ENCODE assay signal across 10 cellular contexts in genomic region chr2:240920783-240921231, GRCh38. TPM values are rescaled to one million over a fixed set of nuclear protein-coding genes. Genes with fewer than 3 reads are reported as not detected.
DNase-seq lines count a peak whose midpoint lies in the region; ATAC-seq and TF ChIP-seq lines count a peak whose summit lies in the region.
"Had no signal": no experiment of that assay in that cellular context is flagged by ENCODE, and none has a peak within 500 bp of the region (broad histone marks: within the 10 kb centered on the region; RNA-seq: fewer than 3 reads in every experiment).

No MANE protein-coding gene starts in this region.

- H3K36me3 ChIP-seq in PC-3 (ENCODE audit: low read depth, low read length): no peaks in the 10 kb centered on the region

- CTCF ChIA-PET in AG04450 (lab: Charles Lee): no interaction called here
- CTCF ChIA-PET in PC-3 (lab: Charles Lee): no interaction called here

- intact Hi-C loops in PC-3 (cut with micrococcal nuclease): no loop called here
- intact Hi-C loops in posterior cingulate gyrus (cut with DNase I): no loop called here
- intact Hi-C loops in activated T-helper 1 cell treated with anti-CD3 and anti-CD28 coated beads, Interleukin-12 subunit alpha, Interleukin-12 subunit beta, Interleukin-2, Interleukin-4 antibody, amounts not matched to agents 30 ng/mL and 10 ng/mL and 1 ng/mL, durations not matched to agents 14 hours and 24 hours and 36 hours (cut with micrococcal nuclease): no loop called here

- no TSS peak for BruUV-seq in PC-3 (replicated peaks; lab: Mats Ljungman, UMichigan)

- POLR2A ChIA-PET in AG04450 (lab: Yijun Ruan, JAX): interaction anchor here (1.1 kb wide), 1 partner anchor 72 kb away, joined by 3 read pairs; no protein-coding TSS in a partner anchor
- POLR2A ChIA-PET in PC-3 (lab: Charles Lee; ENCODE audit: unreplicated experiment): no interaction called here

- no peak overlapping the region for H2AFZ ChIP-seq in PC-3 (ENCODE audit: low read length)

- TF ChIP-seq CTCF in AG04450 (IDR thresholded peaks at IDR 0.05; ENCODE audit: low read depth, low read length) (no peak), PC-3 (conservative IDR thresholded peaks at IDR 0.05; ENCODE audit: low read depth, low read length) (no peak)

- no peaks in the 10 kb centered on the region for H3K79me2 ChIP-seq in PC-3 (ENCODE audit: low read length)

- DNase-seq in AG04450 (ENCODE audit: low read depth, low spot score) (no peak), PC-3 (no peak), fibroblast of peridontal ligament (ENCODE audit: extremely low read depth) (peak; percentile 20), posterior cingulate gyrus (peak in 9 of 10 donors; percentile 2 to 79 (median 9)), NCI-H2081 treated with DMSO at 0.1 percent for 48 hours (lab: John Stamatoyannopoulos, UW) (no peak)
- DNase-seq in activated T-helper 1 cell treated with anti-CD3 and anti-CD28 coated beads, Interleukin-12 subunit alpha, Interleukin-12 subunit beta, Interleukin-2, Interleukin-4 antibody, amounts not matched to agents 30 ng/mL and 10 ng/mL and 1 ng/mL, durations not matched to agents 14 hours and 24 hours and 36 hours (ENCODE audit: low spot score): no peak
- DNase-seq in effector memory CD8-positive, alpha-beta T cell: no peak
- no peak for DNase-seq in activated CD4-positive, alpha-beta T cell treated with anti-CD3 and anti-CD28 coated beads for 1 hour
- DNase-seq: effector memory CD4-positive, alpha-beta T cell had no signal

- H3K9me3 Mint-ChIP-seq in activated T-helper 1 cell treated with anti-CD3 and anti-CD28 coated beads, Interleukin-12 subunit alpha, Interleukin-12 subunit beta, Interleukin-2, Interleukin-4 antibody, amounts not matched to agents 30 ng/mL and 10 ng/mL and 1 ng/mL, durations not matched to agents 14 hours and 24 hours and 36 hours: no peaks in the 10 kb centered on the region
- no peaks in the 10 kb centered on the region for H3K9me3 Mint-ChIP-seq in effector memory CD8-positive, alpha-beta T cell

- no peak overlapping the region for H3K27ac Mint-ChIP-seq in activated T-helper 1 cell treated with anti-CD3 and anti-CD28 coated beads, Interleukin-12 subunit alpha, Interleukin-12 subunit beta, Interleukin-2, Interleukin-4 antibody, amounts not matched to agents 30 ng/mL and 10 ng/mL and 1 ng/mL, durations not matched to agents 14 hours and 24 hours and 36 hours
- H3K27ac Mint-ChIP-seq in effector memory CD8-positive, alpha-beta T cell: no peak overlapping the region

- H3K27me3 Mint-ChIP-seq in activated T-helper 1 cell treated with anti-CD3 and anti-CD28 coated beads, Interleukin-12 subunit alpha, Interleukin-12 subunit beta, Interleukin-2, Interleukin-4 antibody, amounts not matched to agents 30 ng/mL and 10 ng/mL and 1 ng/mL, durations not matched to agents 14 hours and 24 hours and 36 hours (ENCODE audit: insufficient read depth): peaks cover 4% of the 10 kb centered on the region
- H3K27me3 Mint-ChIP-seq in effector memory CD8-positive, alpha-beta T cell: peaks cover 8 to 36% of the 10 kb centered on the region in 2 donors

- no peak overlapping the region for H3K4me3 ChIP-seq in AG04450 (ENCODE audit: low read depth, low read length)
- H3K4me3 ChIP-seq in PC-3 (ENCODE audit: low read length): no peak overlapping the region

- H3K27me3 ChIP-seq in AG04450 (ENCODE audit: control insufficient read depth, insufficient read depth, low read length): no peaks in the 10 kb centered on the region
- no peaks in the 10 kb centered on the region for H3K27me3 ChIP-seq in PC-3 (ENCODE audit: low read length)

- H3K4me2 ChIP-seq in PC-3 (ENCODE audit: low read length): peak overlapping the region; percentile 35; the same call in 1 of the 2 replicates

- no peaks in the 10 kb centered on the region for H3F3A ChIP-seq in PC-3 (ENCODE audit: low read length, unreplicated experiment)

- peaks cover 12% of the 10 kb centered on the region for H3K4me1 ChIP-seq in PC-3 (ENCODE audit: insufficient read depth, low read length)

- H3K36me3 Mint-ChIP-seq in activated T-helper 1 cell treated with anti-CD3 and anti-CD28 coated beads, Interleukin-12 subunit alpha, Interleukin-12 subunit beta, Interleukin-2, Interleukin-4 antibody, amounts not matched to agents 30 ng/mL and 10 ng/mL and 1 ng/mL, durations not matched to agents 14 hours and 24 hours and 36 hours (ENCODE audit: low read depth): no peaks in the 10 kb centered on the region
- no peaks in the 10 kb centered on the region for H3K36me3 Mint-ChIP-seq in effector memory CD8-positive, alpha-beta T cell (ENCODE audit: insufficient read depth)

- H3K9ac ChIP-seq in PC-3 (ENCODE audit: low read length): no peak overlapping the region

- H3K4me1 Mint-ChIP-seq in activated T-helper 1 cell treated with anti-CD3 and anti-CD28 coated beads, Interleukin-12 subunit alpha, Interleukin-12 subunit beta, Interleukin-2, Interleukin-4 antibody, amounts not matched to agents 30 ng/mL and 10 ng/mL and 1 ng/mL, durations not matched to agents 14 hours and 24 hours and 36 hours (ENCODE audit: low read depth): no peaks in the 10 kb centered on the region
- H3K4me1 Mint-ChIP-seq in effector memory CD8-positive, alpha-beta T cell (ENCODE audit: low read depth in 2 of 2): no peaks in the 10 kb centered on the region

- H4K20me1 ChIP-seq in PC-3 (ENCODE audit: low read length): no peaks in the 10 kb centered on the region

- H3K4me3 Mint-ChIP-seq in activated T-helper 1 cell treated with anti-CD3 and anti-CD28 coated beads, Interleukin-12 subunit alpha, Interleukin-12 subunit beta, Interleukin-2, Interleukin-4 antibody, amounts not matched to agents 30 ng/mL and 10 ng/mL and 1 ng/mL, durations not matched to agents 14 hours and 24 hours and 36 hours: no peak overlapping the region
- no peak overlapping the region for H3K4me3 Mint-ChIP-seq in effector memory CD8-positive, alpha-beta T cell

- no peaks in the 10 kb centered on the region for H3K9me2 ChIP-seq in PC-3 (replicated peaks; ENCODE audit: low read length)

- no peak for ATAC-seq in PC-3
- ATAC-seq in effector memory CD8-positive, alpha-beta T cell (replicated peaks): no peak

- H3K9me3 ChIP-seq in AG04450 (ENCODE audit: control insufficient read depth, insufficient read depth, low read length): no peaks in the 10 kb centered on the region; the same call in 1 of the 2 replicates
- H3K9me3 ChIP-seq in PC-3 (ENCODE audit: low read length): no peaks in the 10 kb centered on the region

- peak overlapping the region; percentile 99 for H3K27ac ChIP-seq in AG04450 (ENCODE audit: low read depth, low read length)
- no peak overlapping the region for H3K27ac ChIP-seq in PC-3 (ENCODE audit: low read length)

RNA-seq across cellular contexts. Expression of gene CROCC2, which starts 14.7 kb away (rescaled TPM):
- polyA plus RNA-seq in AG04450 (2011; rRNA removed): not detected in 2 replicates
- polyA minus RNA-seq in AG04450 (2011; rRNA and poly(A)+ RNA removed): not detected in 2 replicates
- not detected in 2 replicates for total RNA-seq in PC-3 (2014; rRNA removed)
- total RNA-seq in activated T-helper 1 cell treated with anti-CD3 and anti-CD28 coated beads, Interleukin-12 subunit alpha, Interleukin-12 subunit beta, Interleukin-2, Interleukin-4 antibody, amounts not matched to agents 30 ng/mL and 10 ng/mL and 1 ng/mL, durations not matched to agents 14 hours and 24 hours and 36 hours: not detected in 2 replicates
- total RNA-seq: T-helper 1 cell treated with Interleukin-12 subunit alpha and Interleukin-12 subunit beta and Interleukin-4 antibody, amounts not matched to agents 30 ng/mL and 1 ng/mL, for 36 hours had no signal

RNA-seq across cellular contexts. Expression of gene MAB21L4, which starts 24.9 kb away (rescaled TPM):
- not detected in 2 replicates for polyA plus RNA-seq in AG04450 (2011; rRNA removed)
- polyA minus RNA-seq in AG04450 (2011; rRNA and poly(A)+ RNA removed): not detected in 2 replicates
- total RNA-seq in PC-3 (2014; rRNA removed): 0.12 and 1.0 TPM in 2 replicates
- total RNA-seq in activated T-helper 1 cell treated with anti-CD3 and anti-CD28 coated beads, Interleukin-12 subunit alpha, Interleukin-12 subunit beta, Interleukin-2, Interleukin-4 antibody, amounts not matched to agents 30 ng/mL and 10 ng/mL and 1 ng/mL, durations not matched to agents 14 hours and 24 hours and 36 hours: not detected in 2 replicates
- total RNA-seq: T-helper 1 cell treated with Interleukin-12 subunit alpha and Interleukin-12 subunit beta and Interleukin-4 antibody, amounts not matched to agents 30 ng/mL and 1 ng/mL, for 36 hours had no signal

RNA-seq across cellular contexts. Expression of gene AGXT, which starts 52.2 kb away (rescaled TPM):
- not detected in 2 replicates for polyA plus RNA-seq in AG04450 (2011; rRNA removed)
- not detected in 2 replicates for polyA minus RNA-seq in AG04450 (2011; rRNA and poly(A)+ RNA removed)
- not detected in 2 replicates for total RNA-seq in PC-3 (2014; rRNA removed)
- total RNA-seq in activated T-helper 1 cell treated with anti-CD3 and anti-CD28 coated beads, Interleukin-12 subunit alpha, Interleukin-12 subunit beta, Interleukin-2, Interleukin-4 antibody, amounts not matched to agents 30 ng/mL and 10 ng/mL and 1 ng/mL, durations not matched to agents 14 hours and 24 hours and 36 hours: not detected in 2 replicates
- total RNA-seq: T-helper 1 cell treated with Interleukin-12 subunit alpha and Interleukin-12 subunit beta and Interleukin-4 antibody, amounts not matched to agents 30 ng/mL and 1 ng/mL, for 36 hours had no signal

Comparison
In these comparisons a context has a peak if more than half of its experiments do, and no peak if none do; other contexts are left out.
1. DNase-seq: peak in fibroblast of peridontal ligament (single experiment) and posterior cingulate gyrus (9 of 10); none in AG04450 (single experiment), PC-3 (single experiment), activated T-helper 1 cell treated with anti-CD3 and anti-CD28 coated beads, Interleukin-12 subunit alpha, Interleukin-12 subunit beta, Interleukin-2, Interleukin-4 antibody, amounts not matched to agents 30 ng/mL and 10 ng/mL and 1 ng/mL, durations not matched to agents 14 hours and 24 hours and 36 hours (single experiment), effector memory CD8-positive, alpha-beta T cell (0 of 3), activated CD4-positive, alpha-beta T cell treated with anti-CD3 and anti-CD28 coated beads for 1 hour (single experiment) and NCI-H2081 treated with DMSO at 0.1 percent for 48 hours (single experiment).